18 cellular contexts compared by ENCODE assay signal in genomic region chr2:46958431-46959017, GRCh38.
"Had no signal": no experiment of that assay in that cellular context is flagged by ENCODE, and none has a peak within 500 bp of the region (broad histone marks: within the 10 kb centered on the region; RNA-seq: fewer than 3 reads in every experiment).

No MANE protein-coding gene starts in this region.

- FAIRE-seq: frontal cortex, small intestine had no signal

- H3K4me3 Mint-ChIP-seq: natural killer cell; neural crest cell; stimulated activated naive CD8-positive, alpha-beta T cell treated with anti-CD3 and anti-CD28 coated beads, Interleukin-15, Interleukin-2, amounts not matched to agents 100 ng/mL and 50 ng/mL, for 24 hours had no signal

- H3K9me3 ChIP-seq: heart left ventricle, ovary, right atrium auricular region, testis, transverse colon had no signal

- H3K36me3 ChIP-seq: ovary had no signal

- H3K36me3 Mint-ChIP-seq: natural killer cell had no signal

- DNase-seq: cortex of kidney; dorsolateral prefrontal cortex; effector CD8-positive, alpha-beta T cell; heart left ventricle; hippocampal formation; kidney glomerular epithelial cell; mammary epithelial cell; natural killer cell; nucleus accumbens; ovary; small intestine; stimulated activated CD4-positive, alpha-beta T cell treated with anti-CD3 and anti-CD28 coated beads, Interleukin-2, amount 100 ng/mL, for 48 hours; testis; transverse colon had no signal

- H3K27ac Mint-ChIP-seq: natural killer cell; stimulated activated naive CD8-positive, alpha-beta T cell treated with anti-CD3 and anti-CD28 coated beads, Interleukin-15, Interleukin-2, amounts not matched to agents 100 ng/mL and 50 ng/mL, for 24 hours had no signal

- H3K9me3 Mint-ChIP-seq: natural killer cell; neural crest cell; stimulated activated naive CD8-positive, alpha-beta T cell treated with anti-CD3 and anti-CD28 coated beads, Interleukin-15, Interleukin-2, amounts not matched to agents 100 ng/mL and 50 ng/mL, for 24 hours had no signal

- H3K27me3 ChIP-seq: dorsolateral prefrontal cortex, heart left ventricle, ovary, right atrium auricular region, testis, transverse colon had no signal

- H3K4me3 ChIP-seq: dorsolateral prefrontal cortex, heart left ventricle, ovary, right atrium auricular region, testis, transverse colon had no signal

- ATAC-seq: heart left ventricle had no signal

- H3K27ac ChIP-seq: heart left ventricle, ovary, right atrium auricular region, testis, transverse colon had no signal

- H3K27me3 Mint-ChIP-seq: stimulated activated naive CD8-positive, alpha-beta T cell treated with anti-CD3 and anti-CD28 coated beads, Interleukin-15, Interleukin-2, amounts not matched to agents 100 ng/mL and 50 ng/mL, for 24 hours had no signal
